Comparison of ENCODE assay signal across 8 cellular contexts in the genomic region with DNA sequence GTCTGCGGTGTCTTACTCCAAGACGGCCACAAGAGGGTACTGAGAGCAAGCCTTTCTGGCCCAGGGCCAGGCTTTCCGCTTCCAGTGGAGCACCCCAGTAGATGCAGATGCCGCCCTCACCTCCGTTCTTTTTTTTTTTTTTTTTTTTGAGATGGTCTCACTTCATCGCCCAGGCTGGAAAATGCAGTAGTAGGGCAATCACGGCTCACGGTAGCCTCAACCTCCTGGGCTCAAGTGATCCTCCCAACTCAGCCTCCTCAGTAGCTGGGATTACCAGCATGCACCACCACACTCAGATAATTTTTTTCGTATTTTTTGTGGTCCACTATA. TPM values are rescaled to one million over a fixed set of nuclear protein-coding genes. Genes with fewer than 3 reads are reported as not detected.
DNase-seq lines count a peak whose midpoint lies in the region; ATAC-seq, FAIRE-seq and TF ChIP-seq lines count a peak whose summit lies in the region.

No MANE protein-coding gene starts in this region.

- H3K4me3 ChIP-seq in colonic mucosa (no peak overlapping the region), right lobe of liver (no peak overlapping the region)

- peaks cover 4% of the 10 kb centered on the region for H3K27me3 Mint-ChIP-seq in activated CD4-positive, alpha-beta T cell treated with anti-CD3 and anti-CD28 coated beads for 36 hours

- no peaks in the 10 kb centered on the region for H3K9me3 Mint-ChIP-seq in activated CD4-positive, alpha-beta T cell treated with anti-CD3 and anti-CD28 coated beads for 36 hours (ENCODE audit: low read depth)

- intact Hi-C loops in activated CD4-positive, alpha-beta T cell treated with anti-CD3 and anti-CD28 coated beads for 36 hours (cut with DNase I, micrococcal nuclease), result loop anchor here (1.0 to 10.0 kb wide), 6 partner anchors 109 to 716 kb away; a partner anchor contains a TSS
- intact Hi-C loops in colonic mucosa (cut with DNase I), result loop anchor here (2.0 to 10.0 kb wide), 2 partner anchors 106 to 214 kb away; no protein-coding TSS in a partner anchor
- intact Hi-C loops in right lobe of liver (cut with DNase I), result loop anchor here in 1 of 2 donors (10.0 kb wide), 1 partner anchor 216 kb away; no protein-coding TSS in a partner anchor

- H3K4me1 Mint-ChIP-seq in activated CD4-positive, alpha-beta T cell treated with anti-CD3 and anti-CD28 coated beads for 36 hours, result no peaks in the 10 kb centered on the region

- H3K4me1 ChIP-seq in colonic mucosa, result peaks cover 8% of the 10 kb centered on the region
- H3K4me1 ChIP-seq in right lobe of liver, result peaks cover 0 to 8% (median 0%) of the 10 kb centered on the region in 4 donors

- H3K9ac ChIP-seq in colonic mucosa (ENCODE audit: low read depth in 2 of 2, low read length in 2 of 2), result no peak overlapping the region

- H3K36me3 ChIP-seq in colonic mucosa (no peaks in the 10 kb centered on the region), right lobe of liver (no peaks in the 10 kb centered on the region)

- POLR2A ChIA-PET in activated CD4-positive, alpha-beta T cell treated with anti-CD3 and anti-CD28 coated beads for 36 hours (lab: Charles Lee), result no interaction called here

- no peaks in the 10 kb centered on the region for H3K36me3 Mint-ChIP-seq in activated CD4-positive, alpha-beta T cell treated with anti-CD3 and anti-CD28 coated beads for 36 hours (ENCODE audit: low read depth)

- CTCF ChIA-PET in activated CD4-positive, alpha-beta T cell treated with anti-CD3 and anti-CD28 coated beads for 36 hours (lab: Charles Lee), result interaction anchor here (0.6 to 1.6 kb wide), 10 partner anchors 14 to 1829 kb away, joined by 3 to 8 read pairs (median 3); no protein-coding TSS in a partner anchor

- H3K27ac Mint-ChIP-seq in activated CD4-positive, alpha-beta T cell treated with anti-CD3 and anti-CD28 coated beads for 36 hours, result no peak overlapping the region

- no peak for TF ChIP-seq POLR2A in right lobe of liver (IDR thresholded peaks at IDR 0.05)

- peak; percentile 58 for FAIRE-seq in G401.6 (lab: Jason Lieb, UNC)

- DNase-seq in NCI-H524 (lab: John Stamatoyannopoulos, UW), result peak; percentile 87 to 96
- peak; percentile 89 for DNase-seq in activated CD4-positive, alpha-beta T cell treated with anti-CD3 and anti-CD28 coated beads for 36 hours
- DNase-seq in colonic mucosa, result peak; percentile 84
- DNase-seq in right lobe of liver, result peak; percentile 84 to 86 (median 85)
- DNase-seq in stimulated activated CD4-positive, alpha-beta T cell treated with anti-CD3 and anti-CD28 coated beads, TNF-alpha, amount 100 ng/mL, for 24 hours (ENCODE audit: low read depth in 3 of 3), result peak; percentile 51 to 69 (median 59)

- TF ChIP-seq CTCF in colonic mucosa (IDR thresholded peaks at IDR 0.05) (peak; percentile 71), right lobe of liver (IDR thresholded peaks at IDR 0.05) (peak; percentile 66 to 73 (median 66))

- H3K4me3 Mint-ChIP-seq in activated CD4-positive, alpha-beta T cell treated with anti-CD3 and anti-CD28 coated beads for 36 hours, result no peak overlapping the region

- no peaks in the 10 kb centered on the region for H3K9me3 ChIP-seq in colonic mucosa
- H3K9me3 ChIP-seq in right lobe of liver, result no peaks in the 10 kb centered on the region

- 12% methylated on average over 7 of the region's 9 CpGs for WGBS in right lobe of liver (ENCODE audit: insufficient coverage, low coverage, low lambda C conversion rate, missing lambda C conversion rate)

- ATAC-seq in HG03342 (IDR thresholded peaks at IDR 0.05; ENCODE audit: unreplicated experiment) (peak; percentile 72), right lobe of liver (peak; percentile 51 to 67 (median 62)), GM18858 (IDR thresholded peaks at IDR 0.05; ENCODE audit: unreplicated experiment) (no peak)
- ATAC-seq in activated CD4-positive, alpha-beta T cell treated with anti-CD3 and anti-CD28 coated beads for 36 hours, result peak; percentile 85

- H3K27me3 ChIP-seq in colonic mucosa (no peaks in the 10 kb centered on the region), right lobe of liver (no peaks in the 10 kb centered on the region)

- H3K27ac ChIP-seq in colonic mucosa (no peak overlapping the region), right lobe of liver (no peak overlapping the region)

RNA-seq across cellular contexts. Expression of a gene that starts 5.6 kb away (rescaled TPM):
- not detected for total RNA-seq in activated CD4-positive, alpha-beta T cell treated with anti-CD3 and anti-CD28 coated beads for 36 hours
- total RNA-seq in colonic mucosa (not detected), right lobe of liver (not detected)

RNA-seq across cellular contexts. Expression of a gene that starts 16.1 kb away (rescaled TPM):
- not detected for total RNA-seq in activated CD4-positive, alpha-beta T cell treated with anti-CD3 and anti-CD28 coated beads for 36 hours
- total RNA-seq in colonic mucosa, result 10 to 100 TPM; 11.3 to 15.6 TPM
- 10 to 100 TPM; 34.2 to 87.1 (median 48.1) TPM for total RNA-seq in right lobe of liver

RNA-seq across cellular contexts. Expression of a gene that starts 21.0 kb away (rescaled TPM):
- total RNA-seq in activated CD4-positive, alpha-beta T cell treated with anti-CD3 and anti-CD28 coated beads for 36 hours, result 1 to 10 TPM; 4.0 to 4.4 TPM
- 10 to 100 TPM; 67.9 to 83.8 TPM for total RNA-seq in colonic mucosa
- total RNA-seq in right lobe of liver, result 10 to 100 TPM; 38.4 to 55.5 (median 43.0) TPM

RNA-seq across cellular contexts. Expression of a gene that starts 44.9 kb away (rescaled TPM):
- 1 to 10 TPM; 1.7 to 1.8 TPM for total RNA-seq in activated CD4-positive, alpha-beta T cell treated with anti-CD3 and anti-CD28 coated beads for 36 hours
- total RNA-seq in colonic mucosa (10 to 100 TPM; 10.5 to 26.9 TPM), right lobe of liver (100 to 1,000 TPM in 1 of 6 experiments, 10 to 100 TPM in 5; 23.2 to 122 (median 32.6) TPM)

Comparison
In these comparisons a context has a peak if more than half of its experiments do, and no peak if none do; other contexts are left out.
1. RNA of a gene that starts 16.1 kb away (total RNA-seq): 34.2 to 87.1 TPM in right lobe of liver and 11.3 to 15.6 TPM in colonic mucosa; not detected in activated CD4-positive, alpha-beta T cell treated with anti-CD3 and anti-CD28 coated beads for 36 hours; every median in the first group is over 10 times any median in the second.
2. RNA of a gene that starts 21.0 kb away (total RNA-seq): 67.9 to 83.8 TPM in colonic mucosa and 38.4 to 55.5 TPM in right lobe of liver; 4.0 to 4.4 TPM in activated CD4-positive, alpha-beta T cell treated with anti-CD3 and anti-CD28 coated beads for 36 hours; every median in the first group is over 4 times any median in the second.
3. Peak in every context shown above with its lines, with median percentiles within 50 percentile points of each other: DNase-seq.